In the genomic region with DNA sequence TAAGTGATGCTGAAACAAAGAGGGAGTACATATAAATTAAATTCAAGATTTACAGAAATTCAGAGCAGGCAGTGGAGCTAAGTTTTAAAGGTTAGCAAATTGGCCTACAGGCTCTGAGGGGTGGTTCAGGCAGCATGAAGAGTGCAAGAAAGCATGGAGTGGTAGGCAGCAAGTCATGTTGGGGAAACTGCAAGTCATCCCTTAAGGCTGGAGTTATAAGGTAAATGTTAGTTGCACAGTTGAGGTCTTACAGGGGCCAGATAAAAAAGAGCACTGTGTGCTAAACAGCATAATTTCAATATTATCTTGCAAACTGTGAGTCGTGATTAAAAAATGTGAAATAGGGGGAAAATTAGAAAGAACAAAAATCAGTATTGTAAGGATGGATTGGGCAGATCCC, we compare ENCODE assay signal across 14 cellular contexts.
"Had no signal": no experiment of that assay in that cellular context is flagged by ENCODE, and none has a peak within 500 bp of the region (broad histone marks: within the 10 kb centered on the region; RNA-seq: fewer than 3 reads in every experiment).

No MANE protein-coding gene starts in this region.

- DNase-seq: activated CD4-positive, alpha-beta T cell treated with anti-CD3 and anti-CD28 coated beads, Interleukin-2, amount 10 ng/mL, durations not matched to agents 24 days and 14 days; activated CD8-positive, alpha-beta T cell treated with anti-CD3 and anti-CD28 coated beads, Interleukin-2, amount 10 ng/mL, durations not matched to agents 7 days and 5 days; activated naive CD4-positive, alpha-beta T cell treated with anti-CD3 and anti-CD28 coated beads for 36 hours; activated T-cell treated with anti-CD3 and anti-CD28 coated beads, Interleukin-2, amount 50 U/mL, for 4 hours; dermis blood vessel endothelial cell; effector memory CD4-positive, alpha-beta T cell; kidney; left lung; midbrain; stimulated activated CD4-positive, alpha-beta T cell treated with anti-CD3 and anti-CD28 coated beads, Interleukin-4, amount 100 ng/mL, for 24 hours; stomach; T1000 had no signal

- ATAC-seq: activated CD8-positive, alpha-beta T cell treated with anti-CD3 and anti-CD28 coated beads, Interleukin-2, amount 10 ng/mL, durations not matched to agents 7 days and 5 days; activated T-cell treated with anti-CD3 and anti-CD28 coated beads, Interleukin-2, amount 50 U/mL, for 4 hours; left lung; sciatic nerve; stimulated activated effector memory CD8-positive, alpha-beta T cell treated with anti-CD3 and anti-CD28 coated beads, Interleukin-12 subunit alpha, Interleukin-12 subunit beta, amount 100 ng/mL, for 72 hours had no signal
